1 cellular context compared by ENCODE assay signal in genomic region chr2:208466133-208466919, GRCh38.
TF ChIP-seq lines count a peak whose summit lies in the region.

No MANE protein-coding gene starts in this region.

TF ChIP-seq in HCT116, 20 proteins besides CTCF, POLR2A, EP300 and RAD21 (continued from another document):
- TF ChIP-seq SP1 (IDR thresholded peaks at IDR 0.05; ENCODE audit: low read depth) (no peak), REST (IDR thresholded peaks at IDR 0.05; ENCODE audit: low read depth) (no peak)
